ENCODE assay signal across 10 cellular contexts in the genomic region with DNA sequence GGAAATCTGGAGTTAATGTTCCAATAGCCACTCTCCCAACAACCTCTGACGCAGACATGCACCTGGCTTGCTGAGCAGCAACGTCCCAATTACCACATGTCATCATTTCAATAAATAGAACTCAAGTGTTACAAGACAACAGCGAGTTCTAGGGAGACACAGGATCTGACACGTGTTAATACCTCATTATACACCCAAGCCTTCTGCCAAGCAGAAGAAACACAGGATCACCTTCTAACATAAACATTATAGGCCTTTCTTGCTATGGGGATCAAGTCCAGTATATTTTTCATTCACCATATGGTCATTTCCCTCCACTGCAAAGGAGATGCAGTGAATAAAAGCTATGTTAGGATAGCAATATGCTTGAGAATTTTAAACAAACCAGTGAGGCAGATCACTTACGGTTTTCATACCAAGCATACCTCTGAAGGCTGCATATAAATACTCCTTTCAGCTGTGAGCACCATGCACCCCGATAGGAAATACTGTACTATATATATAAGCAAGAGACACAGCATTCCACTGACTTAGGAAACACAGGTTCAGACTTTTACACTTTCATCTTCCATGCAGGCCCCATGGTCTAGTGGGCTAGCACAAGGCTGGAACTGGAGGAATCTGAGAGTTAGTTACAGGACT.
DNase-seq lines count a peak whose midpoint lies in the region; ATAC-seq and TF ChIP-seq lines count a peak whose summit lies in the region.
"Had no signal": no experiment of that assay in that cellular context is flagged by ENCODE, and none has a peak within 500 bp of the region (broad histone marks: within the 10 kb centered on the region; RNA-seq: fewer than 3 reads in every experiment).

No MANE protein-coding gene starts in this region.

- no peak overlapping the region for H3K4me2 ChIP-seq in fibroblast of lung (ENCODE audit: extremely low read depth, insufficient read depth, low read length)

- no peak for TF ChIP-seq POLR2A in tibial nerve (IDR thresholded peaks at IDR 0.05)

- H3K9ac ChIP-seq in fibroblast of lung (ENCODE audit: insufficient read depth, low read length) (no peak overlapping the region), rectal smooth muscle tissue (ENCODE audit: low read length) (no peak overlapping the region)

- H3K36me3 ChIP-seq in fibroblast of lung (ENCODE audit: control insufficient read depth, insufficient read depth, low read length) (no peaks in the 10 kb centered on the region), rectal smooth muscle tissue (ENCODE audit: control insufficient read depth, insufficient read depth, low read length) (no peaks in the 10 kb centered on the region), tibial nerve (no peaks in the 10 kb centered on the region)

- H3K9me3 ChIP-seq in fibroblast of lung (ENCODE audit: control insufficient read depth, insufficient read depth, low read depth, low read length) (no peaks in the 10 kb centered on the region), tibial nerve (no peaks in the 10 kb centered on the region)
- H3K9me3 ChIP-seq: spleen had no signal

- no peaks in the 10 kb centered on the region for H3K27me3 ChIP-seq in fibroblast of lung (ENCODE audit: control insufficient read depth, insufficient read depth, low read length)
- H3K27me3 ChIP-seq in rectal smooth muscle tissue (ENCODE audit: control insufficient read depth, insufficient read depth, low read length), result no peaks in the 10 kb centered on the region
- H3K27me3 ChIP-seq in tibial nerve, result no peaks in the 10 kb centered on the region
- H3K27me3 ChIP-seq: spleen had no signal

- no peaks in the 10 kb centered on the region for H4K20me1 ChIP-seq in fibroblast of lung (ENCODE audit: control insufficient read depth, extremely low read depth, insufficient read depth, low read length)

- H3K4me3 ChIP-seq in fibroblast of lung (replicated peaks in 1 of 4; ENCODE audit: control extremely low read depth in 1 of 4, insufficient read depth in 1 of 4, low read depth in 3 of 4, low read length in 4 of 4) (no peak overlapping the region), rectal smooth muscle tissue (ENCODE audit: low read length) (no peak overlapping the region), tibial nerve (no peak overlapping the region)
- H3K4me3 ChIP-seq: spleen had no signal

- H2AFZ ChIP-seq in fibroblast of lung (ENCODE audit: low read length), result no peak overlapping the region

- H3K4me1 ChIP-seq in fibroblast of lung (ENCODE audit: control insufficient read depth, extremely low read depth, insufficient read depth, low read length) (peaks cover 7% of the 10 kb centered on the region), rectal smooth muscle tissue (ENCODE audit: control insufficient read depth, insufficient read depth, low read length) (peaks cover 36% of the 10 kb centered on the region), tibial nerve (peaks cover 0 to 13% (median 0%) of the 10 kb centered on the region in 4 donors)

- DNase-seq in HCEC 1CT, result peak; percentile 39
- peak; percentile 87 for DNase-seq in NCI-H510A treated with DMSO at 0.1 percent for 48 hours (lab: John Stamatoyannopoulos, UW)
- DNase-seq in fibroblast of lung (ENCODE audit: low read depth in 2 of 2), result peak; percentile 42 to 63
- DNase-seq in tibial nerve (ENCODE audit: low spot score in 2 of 2), result no peak
- no peak for DNase-seq in RPMI8226
- DNase-seq in NCI-H526 (lab: John Stamatoyannopoulos, UW), result no peak
- DNase-seq: CD4-positive, alpha-beta T cell; spleen had no signal

- H3K27ac ChIP-seq in fibroblast of lung (ENCODE audit: insufficient read depth, low read length), result no peak overlapping the region
- H3K27ac ChIP-seq in rectal smooth muscle tissue (ENCODE audit: low read depth, low read length), result peak overlapping the region; percentile 74
- no peak overlapping the region for H3K27ac ChIP-seq in tibial nerve
- H3K27ac ChIP-seq: spleen had no signal

- no peaks in the 10 kb centered on the region for H3K79me2 ChIP-seq in fibroblast of lung (ENCODE audit: control insufficient read depth, insufficient read depth, low read length)

- 67 to 79% methylated on average over 6 of the region's 6 CpGs for whole genome bisulfite sequencing in tibial nerve, 2 donors

- TF ChIP-seq CTCF in fibroblast of lung (conservative IDR thresholded peaks at IDR 0.05 in 1 of 2, IDR thresholded peaks at IDR 0.05 in 1 of 2; ENCODE audit: low read depth in 1 of 2, low read length in 2 of 2) (no peak), tibial nerve (IDR thresholded peaks at IDR 0.05) (no peak)

- ATAC-seq in HG03175 (IDR thresholded peaks at IDR 0.05; ENCODE audit: unreplicated experiment), result no peak

- no peak for TF ChIP-seq EP300 in tibial nerve (IDR thresholded peaks at IDR 0.05)

Comparison
In these comparisons a context has a peak if more than half of its experiments do, and no peak if none do; other contexts are left out.
1. DNase-seq: peak in HCEC 1CT (single experiment), NCI-H510A treated with DMSO at 0.1 percent for 48 hours (single experiment) and fibroblast of lung (2 of 2); none in tibial nerve (0 of 2), RPMI8226 (single experiment) and NCI-H526 (0 of 2).